Comparison of ENCODE assay signal across 30 cellular contexts in the genomic region with DNA sequence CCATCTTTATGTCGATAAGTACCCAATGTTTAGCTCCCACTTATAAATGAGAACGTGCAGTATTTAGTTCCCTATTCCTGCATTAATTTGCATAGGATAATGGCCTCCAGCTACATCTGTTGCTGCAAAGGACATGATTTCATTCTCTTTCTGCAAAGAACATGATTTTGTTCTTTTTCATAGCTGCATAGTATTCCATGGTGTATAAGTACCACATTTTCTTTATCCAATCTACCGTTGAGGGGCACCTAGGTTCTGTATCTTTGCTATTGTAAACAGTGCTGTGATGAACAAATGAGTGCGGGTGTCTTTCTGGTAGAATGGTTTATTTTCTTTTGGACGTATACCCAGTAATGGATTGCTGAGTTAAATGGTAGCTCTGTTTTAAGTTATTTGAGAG.
"Had no signal": no experiment of that assay in that cellular context is flagged by ENCODE, and none has a peak within 500 bp of the region (broad histone marks: within the 10 kb centered on the region; RNA-seq: fewer than 3 reads in every experiment).

No MANE protein-coding gene starts in this region.

- H3K9ac ChIP-seq: parathyroid adenoma had no signal

- H3K79me2 ChIP-seq: parathyroid adenoma had no signal

- H3K4me1 Mint-ChIP-seq: naive thymus-derived CD8-positive, alpha-beta T cell; neural crest cell; stimulated activated naive CD8-positive, alpha-beta T cell treated with anti-CD3 and anti-CD28 coated beads, Interleukin-15, amount 100 ng/mL, for 72 hours had no signal

- H3K36me3 Mint-ChIP-seq: naive thymus-derived CD8-positive, alpha-beta T cell; stimulated activated memory B cell treated with anti-CD40 and anti-IgM and Interleukin-4, amounts not matched to agents 10 μg/mL and 1 μg/mL and 100 μg/mL, for 72 hours; type B pancreatic cell had no signal

- H3K9me3 Mint-ChIP-seq: neural crest cell; stimulated activated memory B cell treated with anti-CD40 and anti-IgM and Interleukin-4, amounts not matched to agents 10 μg/mL and 1 μg/mL and 100 μg/mL, for 72 hours; stimulated activated naive CD8-positive, alpha-beta T cell treated with anti-CD3 and anti-CD28 coated beads, Interleukin-15, amount 100 ng/mL, for 72 hours; type B pancreatic cell had no signal

- H2AFZ ChIP-seq: parathyroid adenoma had no signal

- DNase-seq: naive thymus-derived CD8-positive, alpha-beta T cell; nephron progenitor cell; occipital lobe; ovary; posterior cingulate gyrus; psoas muscle; right cardiac atrium; right lobe of liver; sigmoid colon; small intestine; stimulated activated CD4-positive, alpha-beta T cell treated with anti-CD3 and anti-CD28 coated beads, Interleukin-1b, Interleukin-23, amount 100 ng/mL, for 48 hours; stimulated activated CD4-positive, alpha-beta T cell treated with anti-CD3 and anti-CD28 coated beads, Interleukin-4, amount 100 ng/mL, for 1 hour; stimulated activated CD4-positive, alpha-beta T cell treated with anti-CD3 and anti-CD28 coated beads, Interleukin-4, amount 100 ng/mL, for 4 hours; stimulated activated CD8-positive, alpha-beta memory T cell treated with anti-CD3 and anti-CD28 coated beads, Interleukin-4, amount 100 ng/mL, for 48 hours; stimulated activated naive CD4-positive, alpha-beta T cell; stimulated activated naive CD8-positive, alpha-beta T cell treated with anti-CD3 and anti-CD28 coated beads, Interleukin-15, amount 100 ng/mL, for 72 hours; stimulated activated naive CD8-positive, alpha-beta T cell treated with anti-CD3 and anti-CD28 coated beads, Interleukin-15, Interleukin-2, amounts not matched to agents 100 U/mL and 50 U/mL, for 24 hours; substantia nigra; testis; tibial artery; transverse colon; upper lobe of right lung had no signal

- H3K27me3 ChIP-seq: ovary, right lobe of liver, sigmoid colon, suprapubic skin, testis, tibial artery, transverse colon, upper lobe of right lung, vagina had no signal

- H3K27ac ChIP-seq: ovary, parathyroid adenoma, psoas muscle, right lobe of liver, sigmoid colon, suprapubic skin, testis, tibial artery, transverse colon, upper lobe of right lung, vagina had no signal

- H3K4me1 ChIP-seq: parathyroid adenoma, psoas muscle, right lobe of liver, suprapubic skin, testis, tibial artery, transverse colon, upper lobe of right lung, vagina had no signal

- H3K27me3 Mint-ChIP-seq: natural killer cell treated with Interleukin-12 subunit alpha and Interleukin-12 subunit beta and Interleukin-15 and Interleukin-18, amount 100 ng/mL, for 72 hours; stimulated activated memory B cell treated with anti-CD40 and anti-IgM and Interleukin-4, amounts not matched to agents 10 μg/mL and 1 μg/mL and 100 μg/mL, for 72 hours; stimulated activated naive CD8-positive, alpha-beta T cell treated with anti-CD3 and anti-CD28 coated beads, Interleukin-15, amount 100 ng/mL, for 72 hours had no signal

- H3K4me3 Mint-ChIP-seq: naive thymus-derived CD8-positive, alpha-beta T cell; natural killer cell treated with Interleukin-12 subunit alpha and Interleukin-12 subunit beta and Interleukin-15 and Interleukin-18, amount 100 ng/mL, for 72 hours; nephron progenitor cell; neural crest cell; stimulated activated memory B cell treated with anti-CD40 and anti-IgM and Interleukin-4, amounts not matched to agents 10 μg/mL and 1 μg/mL and 100 μg/mL, for 72 hours; stimulated activated naive CD8-positive, alpha-beta T cell treated with anti-CD3 and anti-CD28 coated beads, Interleukin-15, amount 100 ng/mL, for 72 hours; type B pancreatic cell had no signal

- H3K27ac Mint-ChIP-seq: naive thymus-derived CD8-positive, alpha-beta T cell; natural killer cell treated with Interleukin-12 subunit alpha and Interleukin-12 subunit beta and Interleukin-15 and Interleukin-18, amount 100 ng/mL, for 72 hours; nephron progenitor cell; progenitor cell of endocrine pancreas; stimulated activated memory B cell treated with anti-CD40 and anti-IgM and Interleukin-4, amounts not matched to agents 10 μg/mL and 1 μg/mL and 100 μg/mL, for 72 hours; stimulated activated naive CD8-positive, alpha-beta T cell treated with anti-CD3 and anti-CD28 coated beads, Interleukin-15, amount 100 ng/mL, for 72 hours; type B pancreatic cell had no signal

- H3K9me3 ChIP-seq: ovary, psoas muscle, right lobe of liver, sigmoid colon, suprapubic skin, testis, tibial artery, transverse colon, upper lobe of right lung, vagina had no signal

- FAIRE-seq: small intestine had no signal

- ATAC-seq: naive thymus-derived CD8-positive, alpha-beta T cell; natural killer cell treated with Interleukin-12 subunit alpha and Interleukin-12 subunit beta and Interleukin-15 and Interleukin-18, amount 100 ng/mL, for 72 hours; psoas muscle; right cardiac atrium; right lobe of liver; stimulated activated memory B cell treated with anti-CD40 and anti-IgM and Interleukin-4, amounts not matched to agents 10 μg/mL and 1 μg/mL and 100 μg/mL, for 72 hours; stimulated activated naive CD8-positive, alpha-beta T cell treated with anti-CD3 and anti-CD28 coated beads, Interleukin-15, amount 100 ng/mL, for 72 hours; stimulated activated naive CD8-positive, alpha-beta T cell treated with anti-CD3 and anti-CD28 coated beads, Interleukin-15, Interleukin-2, amounts not matched to agents 100 U/mL and 50 U/mL, for 24 hours; upper lobe of right lung had no signal

- H3K36me3 ChIP-seq: ovary, right lobe of liver, sigmoid colon, suprapubic skin, tibial artery, transverse colon, upper lobe of right lung, vagina had no signal

- H3K4me3 ChIP-seq: ovary, psoas muscle, right lobe of liver, sigmoid colon, suprapubic skin, testis, tibial artery, transverse colon, upper lobe of right lung, vagina had no signal
